ENCODE assay signal across 9 cellular contexts in genomic region chr20:37316116-37316774, GRCh38. TPM values are rescaled to one million over a fixed set of nuclear protein-coding genes. Genes with fewer than 3 reads are reported as not detected.
DNase-seq lines count a peak whose midpoint lies in the region; ATAC-seq and TF ChIP-seq lines count a peak whose summit lies in the region.
"Had no signal": no experiment of that assay in that cellular context is flagged by ENCODE, and none has a peak within 500 bp of the region (broad histone marks: within the 10 kb centered on the region; RNA-seq: fewer than 3 reads in every experiment).

No MANE protein-coding gene starts in this region.

- H3K4me1 Mint-ChIP-seq in activated naive CD4-positive, alpha-beta T cell treated with anti-CD3 and anti-CD28 coated beads for 36 hours (ENCODE audit: low read depth), result peaks cover 28% of the 10 kb centered on the region
- H3K4me1 Mint-ChIP-seq in activated B cell treated with CpG ODN at 0.5 μM for 24 hours, result peaks cover 56% of the 10 kb centered on the region

- peak overlapping the region; percentile 53 for H3K27ac Mint-ChIP-seq in activated naive CD4-positive, alpha-beta T cell treated with anti-CD3 and anti-CD28 coated beads for 36 hours
- peak overlapping the region; percentile 92 for H3K27ac Mint-ChIP-seq in activated B cell treated with CpG ODN at 0.5 μM for 24 hours

- H3K9me3 Mint-ChIP-seq in activated naive CD4-positive, alpha-beta T cell treated with anti-CD3 and anti-CD28 coated beads for 36 hours, result no peaks in the 10 kb centered on the region
- H3K9me3 Mint-ChIP-seq in activated B cell treated with CpG ODN at 0.5 μM for 24 hours, result no peaks in the 10 kb centered on the region

- POLR2A ChIA-PET in activated B cell treated with CpG ODN at 0.5 μM for 24 hours (lab: Charles Lee), result interaction anchor here (0.7 to 2.1 kb wide), 12 partner anchors 16 to 212 kb away, joined by 3 to 32 read pairs (median 7); partner anchors contain the start of genes BLCAP, MANBAL and SRC

- intact Hi-C loops in activated naive CD4-positive, alpha-beta T cell treated with anti-CD3 and anti-CD28 coated beads for 36 hours (cut with micrococcal nuclease), result no loop called here
- intact Hi-C loops in activated B cell treated with CpG ODN at 0.5 μM for 24 hours (cut with micrococcal nuclease), result loop anchor here (1.0 to 5.0 kb wide), 6 partner anchors 20 to 68 kb away; partner anchors contain the start of gene MANBAL

- peaks cover 6% of the 10 kb centered on the region for H3K36me3 Mint-ChIP-seq in activated naive CD4-positive, alpha-beta T cell treated with anti-CD3 and anti-CD28 coated beads for 36 hours (ENCODE audit: low read depth)
- H3K36me3 Mint-ChIP-seq in activated B cell treated with CpG ODN at 0.5 μM for 24 hours (ENCODE audit: low read depth), result peaks cover 47% of the 10 kb centered on the region

- H3K4me3 Mint-ChIP-seq in activated naive CD4-positive, alpha-beta T cell treated with anti-CD3 and anti-CD28 coated beads for 36 hours, result no peak overlapping the region
- H3K4me3 Mint-ChIP-seq in activated B cell treated with CpG ODN at 0.5 μM for 24 hours, result peak overlapping the region; percentile 59

- H3K4me1 ChIP-seq in mucosa of stomach (ENCODE audit: control insufficient read depth, insufficient read depth, low read length), result peaks cover 49% of the 10 kb centered on the region

- no peaks in the 10 kb centered on the region for H3K36me3 ChIP-seq in mucosa of stomach (ENCODE audit: control insufficient read depth, insufficient read depth, low read length)

- no peak for TF ChIP-seq CTCF in activated B cell treated with CpG ODN at 0.5 μM for 24 hours (IDR thresholded peaks at IDR 0.05)

- DNase-seq in activated naive CD4-positive, alpha-beta T cell treated with anti-CD3 and anti-CD28 coated beads for 36 hours, result peak; percentile 19
- no peak for DNase-seq in activated naive CD4-positive, alpha-beta T cell treated with Interleukin-2 at 50 U/mL for 16 hours
- DNase-seq in activated B cell treated with CpG ODN at 0.5 μM for 24 hours, result peak; percentile 62
- DNase-seq in NK-92 treated with Interleukin-12 subunit alpha and Interleukin-12 subunit beta, amount 100 ng/mL, for 24 hours (lab: John Stamatoyannopoulos, UW), result no peak
- no peak for DNase-seq in NCI-H187 (lab: John Stamatoyannopoulos, UW)
- no peak for DNase-seq in NCI-H69 (lab: John Stamatoyannopoulos, UW)

- H3K9me3 ChIP-seq in mucosa of stomach (ENCODE audit: control insufficient read depth, low read length), result no peaks in the 10 kb centered on the region

- no peaks in the 10 kb centered on the region for H3K27me3 Mint-ChIP-seq in activated naive CD4-positive, alpha-beta T cell treated with anti-CD3 and anti-CD28 coated beads for 36 hours (ENCODE audit: low read depth)
- no peaks in the 10 kb centered on the region for H3K27me3 Mint-ChIP-seq in activated B cell treated with CpG ODN at 0.5 μM for 24 hours

- CTCF ChIA-PET in activated naive CD4-positive, alpha-beta T cell treated with anti-CD3 and anti-CD28 coated beads for 36 hours (lab: Charles Lee), result no interaction called here
- CTCF ChIA-PET in activated B cell treated with CpG ODN at 0.5 μM for 24 hours (lab: Charles Lee), result interaction anchor here (0.7 to 2.1 kb wide), 2 partner anchors 66 to 68 kb away, joined by 3 to 10 read pairs; no protein-coding TSS in a partner anchor

- H3K9ac ChIP-seq in mucosa of stomach (ENCODE audit: low read length), result peak overlapping the region; percentile 49

- H3K27me3 ChIP-seq in mucosa of stomach (ENCODE audit: control insufficient read depth, insufficient read depth, low read length), result no peaks in the 10 kb centered on the region

- peak; percentile 50 for ATAC-seq in HG03196 (IDR thresholded peaks at IDR 0.05; ENCODE audit: unreplicated experiment)
- ATAC-seq in activated B cell treated with CpG ODN at 0.5 μM for 24 hours (ENCODE audit: low read depth), result peak; percentile 90

- no peak overlapping the region for H3K4me3 ChIP-seq in mucosa of stomach (ENCODE audit: low read length)

RNA-seq across cellular contexts. Expression of gene MANBAL, which starts 26.8 kb away (rescaled TPM):
- 10 to 100 TPM in 1 of 2 experiments, 1 to 10 TPM in 1; 9.4 to 10.4 TPM for total RNA-seq in activated naive CD4-positive, alpha-beta T cell treated with anti-CD3 and anti-CD28 coated beads for 36 hours
- 20.1 and 21.0 TPM in 2 replicates for total RNA-seq in activated B cell treated with CpG ODN at 0.5 μM for 24 hours

RNA-seq across cellular contexts. Expression of gene SRC, which starts 29.7 kb away (rescaled TPM):
- total RNA-seq in activated naive CD4-positive, alpha-beta T cell treated with anti-CD3 and anti-CD28 coated beads for 36 hours, result 1 to 10 TPM; 2.0 to 2.8 TPM
- 62.9 and 72.7 TPM in 2 replicates for total RNA-seq in activated B cell treated with CpG ODN at 0.5 μM for 24 hours

RNA-seq across cellular contexts. Expression of gene GHRH, which starts 54.6 kb away (rescaled TPM):
- total RNA-seq in activated naive CD4-positive, alpha-beta T cell treated with anti-CD3 and anti-CD28 coated beads for 36 hours, result not detected
- not detected in 2 replicates for total RNA-seq in activated B cell treated with CpG ODN at 0.5 μM for 24 hours
- total RNA-seq: mononuclear cell had no signal

Comparison
In these comparisons a context has a peak if more than half of its experiments do, and no peak if none do; other contexts are left out.
1. DNase-seq: peak in activated naive CD4-positive, alpha-beta T cell treated with anti-CD3 and anti-CD28 coated beads for 36 hours (single experiment) and activated B cell treated with CpG ODN at 0.5 μM for 24 hours (single experiment); none in activated naive CD4-positive, alpha-beta T cell treated with Interleukin-2 at 50 U/mL for 16 hours (single experiment), NK-92 treated with Interleukin-12 subunit alpha and Interleukin-12 subunit beta, amount 100 ng/mL, for 24 hours (single experiment), NCI-H187 (0 of 2) and NCI-H69 (single experiment).
2. RNA of gene SRC, which starts 29.7 kb away (total RNA-seq): 62.9 to 72.7 TPM in activated B cell treated with CpG ODN at 0.5 μM for 24 hours; 2.0 to 2.8 TPM in activated naive CD4-positive, alpha-beta T cell treated with anti-CD3 and anti-CD28 coated beads for 36 hours; every median in the first group is over 10 times any median in the second.